In the genomic region with DNA sequence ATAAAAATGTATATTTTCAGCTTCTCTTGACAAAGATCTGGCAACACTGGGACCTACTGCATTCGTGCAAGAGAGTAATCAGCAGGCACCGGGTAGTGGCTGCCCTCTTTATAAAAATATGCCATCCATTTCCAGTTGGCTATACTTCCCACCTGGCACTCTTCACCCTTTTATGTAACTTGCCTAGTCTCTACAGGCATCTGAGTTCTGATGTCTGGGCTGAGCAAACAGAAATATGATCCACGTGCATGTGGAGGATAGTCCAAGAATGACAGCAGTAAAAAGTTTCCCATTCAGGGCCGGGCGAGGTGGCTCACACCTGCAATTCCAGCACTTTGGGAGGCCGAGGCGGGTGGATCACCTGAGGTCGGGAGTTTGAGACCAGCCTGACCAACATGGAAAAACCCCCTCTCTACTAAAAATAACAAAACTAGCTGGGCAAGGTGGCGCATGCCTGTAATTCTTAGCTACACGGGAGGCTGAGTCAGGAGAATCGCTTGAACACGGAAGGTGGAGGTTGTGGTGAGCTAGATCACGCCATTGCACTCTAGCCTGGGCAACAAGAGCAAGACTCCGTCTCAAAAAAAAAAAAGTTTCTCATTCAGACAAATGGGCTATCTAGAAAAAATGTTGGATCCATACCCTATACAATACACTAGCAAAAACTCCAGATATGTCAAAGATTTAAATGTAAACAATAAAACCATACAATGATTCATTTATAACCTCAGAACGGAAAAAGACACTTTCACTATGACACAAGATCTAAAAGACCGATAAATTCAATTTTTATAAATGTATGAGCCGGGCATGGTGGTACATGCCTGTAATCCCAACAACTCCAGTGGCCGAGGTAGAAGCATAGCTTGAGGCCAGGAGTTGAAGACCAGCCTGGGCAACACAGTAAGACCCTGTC, we compare ENCODE assay signal across 11 cellular contexts. TPM values are rescaled to one million over a fixed set of nuclear protein-coding genes. Genes with fewer than 3 reads are reported as not detected.
DNase-seq lines count a peak whose midpoint lies in the region; ATAC-seq, FAIRE-seq and TF ChIP-seq lines count a peak whose summit lies in the region.
"Had no signal": no experiment of that assay in that cellular context is flagged by ENCODE, and none has a peak within 500 bp of the region (broad histone marks: within the 10 kb centered on the region; RNA-seq: fewer than 3 reads in every experiment).

No MANE protein-coding gene starts in this region.

- no peak overlapping the region for H3K4me3 ChIP-seq in Caco-2 (ENCODE audit: low read depth, low read length)

- peak; percentile 57 for DNase-seq in activated CD8-positive, alpha-beta memory T cell treated with anti-CD3 and anti-CD28 coated beads, Interleukin-2, amount 10 ng/mL, durations not matched to agents 7 days and 5 days
- DNase-seq in activated CD8-positive, alpha-beta memory T cell treated with anti-CD3 and anti-CD28 coated beads, Interleukin-2, amount 50 U/mL, for 48 hours: no peak
- DNase-seq in NCI-H2171 (lab: John Stamatoyannopoulos, UW) (peak; percentile 57), Caco-2 (no peak), NCI-H1048 (lab: John Stamatoyannopoulos, UW) (no peak), GM12892 (ENCODE audit: insufficient read length) (no peak)
- no peak for DNase-seq in activated naive CD4-positive, alpha-beta T cell treated with anti-CD3 and anti-CD28 coated beads, Interleukin-2, amount 50 U/mL, for 72 hours (ENCODE audit: low spot score in 2 of 2)
- peak; percentile 7 to 14 for DNase-seq in stimulated activated CD4-positive, alpha-beta T cell treated with anti-CD3 and anti-CD28 coated beads, Interleukin-15, amount 100 ng/mL, for 48 hours (ENCODE audit: low read depth in 2 of 2)
- DNase-seq: heart left ventricle had no signal

- POLR2A ChIA-PET in Caco-2 (lab: Charles Lee): no interaction called here

- H3K27me3 Mint-ChIP-seq in activated CD8-positive, alpha-beta memory T cell treated with anti-CD3 and anti-CD28 coated beads, Interleukin-2, amount 10 ng/mL, durations not matched to agents 7 days and 5 days: peaks cover 16% of the 10 kb centered on the region
- H3K27me3 Mint-ChIP-seq in Caco-2 (ENCODE audit: insufficient read depth, unreplicated experiment): no peaks in the 10 kb centered on the region
- H3K27me3 Mint-ChIP-seq: dendritic cell treated with granulocyte-macrophage colony-stimulating factor and Interleukin-4, amounts not matched to agents 40 ng/mL and 50 ng/mL, for 4 days had no signal

- H3K9me3 Mint-ChIP-seq in activated CD8-positive, alpha-beta memory T cell treated with anti-CD3 and anti-CD28 coated beads, Interleukin-2, amount 10 ng/mL, durations not matched to agents 7 days and 5 days (ENCODE audit: low read depth): peaks cover 9% of the 10 kb centered on the region
- H3K9me3 Mint-ChIP-seq in activated naive CD4-positive, alpha-beta T cell treated with anti-CD3 and anti-CD28 coated beads, Interleukin-2, amount 50 U/mL, for 72 hours: peaks cover 0 to 4% of the 10 kb centered on the region in 2 donors
- no peaks in the 10 kb centered on the region for H3K9me3 Mint-ChIP-seq in Caco-2 (ENCODE audit: unreplicated experiment)
- H3K9me3 Mint-ChIP-seq: dendritic cell treated with granulocyte-macrophage colony-stimulating factor and Interleukin-4, amounts not matched to agents 40 ng/mL and 50 ng/mL, for 4 days had no signal

- CTCF ChIA-PET in activated CD8-positive, alpha-beta memory T cell treated with anti-CD3 and anti-CD28 coated beads, Interleukin-2, amount 10 ng/mL, durations not matched to agents 7 days and 5 days (lab: Charles Lee): interaction anchor here (0.6 to 1.4 kb wide), 5 partner anchors 12 to 87 kb away, joined by 3 to 5 read pairs (median 3); no protein-coding TSS in a partner anchor
- CTCF ChIA-PET in Caco-2 (lab: Charles Lee): no interaction called here

- H3K36me3 Mint-ChIP-seq in activated CD8-positive, alpha-beta memory T cell treated with anti-CD3 and anti-CD28 coated beads, Interleukin-2, amount 10 ng/mL, durations not matched to agents 7 days and 5 days: peaks cover 27% of the 10 kb centered on the region
- peaks cover 7 to 20% of the 10 kb centered on the region in 2 donors for H3K36me3 Mint-ChIP-seq in activated naive CD4-positive, alpha-beta T cell treated with anti-CD3 and anti-CD28 coated beads, Interleukin-2, amount 50 U/mL, for 72 hours
- H3K36me3 Mint-ChIP-seq in Caco-2 (ENCODE audit: insufficient read depth, unreplicated experiment): peaks cover 5% of the 10 kb centered on the region

- TF ChIP-seq POLR2A in GM12892 (IDR thresholded peaks at IDR 0.05; ENCODE audit: low read depth, low read length): no peak

- peak overlapping the region; percentile 53 for H3K4me3 Mint-ChIP-seq in activated CD8-positive, alpha-beta memory T cell treated with anti-CD3 and anti-CD28 coated beads, Interleukin-2, amount 10 ng/mL, durations not matched to agents 7 days and 5 days
- H3K4me3 Mint-ChIP-seq in Caco-2 (ENCODE audit: unreplicated experiment): no peak overlapping the region
- H3K4me3 Mint-ChIP-seq: dendritic cell treated with granulocyte-macrophage colony-stimulating factor and Interleukin-4, amounts not matched to agents 40 ng/mL and 50 ng/mL, for 4 days had no signal

- BruUV-seq in Caco-2 (replicated peaks; lab: Mats Ljungman, UMichigan): no TSS peak

- peaks cover 40% of the 10 kb centered on the region for H3K4me1 Mint-ChIP-seq in activated CD8-positive, alpha-beta memory T cell treated with anti-CD3 and anti-CD28 coated beads, Interleukin-2, amount 10 ng/mL, durations not matched to agents 7 days and 5 days
- H3K4me1 Mint-ChIP-seq in Caco-2 (ENCODE audit: low read depth, unreplicated experiment): no peaks in the 10 kb centered on the region

- ATAC-seq in activated CD8-positive, alpha-beta memory T cell treated with anti-CD3 and anti-CD28 coated beads, Interleukin-2, amount 10 ng/mL, durations not matched to agents 7 days and 5 days: peak; percentile 21
- peak; percentile 7 to 26 for ATAC-seq in activated naive CD4-positive, alpha-beta T cell treated with anti-CD3 and anti-CD28 coated beads, Interleukin-2, amount 50 U/mL, for 72 hours

- intact Hi-C loops in Caco-2 (cut with micrococcal nuclease; ENCODE audit: unreplicated experiment): loop anchor here (5.0 to 10.0 kb wide), 2 partner anchors 79 to 379 kb away; a partner anchor contains a TSS

- no peaks in the 10 kb centered on the region for H3K36me3 ChIP-seq in Caco-2 (ENCODE audit: control insufficient read depth, insufficient read depth, low read length)
- H3K36me3 ChIP-seq: heart left ventricle had no signal

- H3K27ac Mint-ChIP-seq in activated CD8-positive, alpha-beta memory T cell treated with anti-CD3 and anti-CD28 coated beads, Interleukin-2, amount 10 ng/mL, durations not matched to agents 7 days and 5 days: peak overlapping the region; percentile 76
- H3K27ac Mint-ChIP-seq in activated naive CD4-positive, alpha-beta T cell treated with anti-CD3 and anti-CD28 coated beads, Interleukin-2, amount 50 U/mL, for 72 hours: peak overlapping the region; percentile 90 to 95
- H3K27ac Mint-ChIP-seq in Caco-2 (ENCODE audit: unreplicated experiment): no peak overlapping the region
- H3K27ac Mint-ChIP-seq: dendritic cell treated with granulocyte-macrophage colony-stimulating factor and Interleukin-4, amounts not matched to agents 40 ng/mL and 50 ng/mL, for 4 days had no signal

- peaks cover 6% of the 10 kb centered on the region; the same call in 1 of the 2 replicates for H3K4me1 ChIP-seq in Caco-2

- no peaks in the 10 kb centered on the region for H3K27me3 ChIP-seq in Caco-2 (replicated peaks; ENCODE audit: control insufficient read depth, insufficient read depth, low read length)
- H3K27me3 ChIP-seq: heart left ventricle had no signal

- no peak for FAIRE-seq in GM12892 (lab: Jason Lieb, UNC)
- FAIRE-seq: RCC 7860 had no signal

- TF ChIP-seq CTCF in Caco-2 (IDR thresholded peaks at IDR 0.05; ENCODE audit: insufficient read depth in 1 of 2, low read depth in 1 of 2, low read length in 1 of 2, severe bottlenecking in 1 of 2, unreplicated experiment in 1 of 2): no peak

- H3K9me3 ChIP-seq in Caco-2: 0 out of 2 replicates have a peak, but pooled peaks cover 6% of the 10 kb centered on the region
- H3K9me3 ChIP-seq: heart left ventricle had no signal

RNA-seq across cellular contexts. Expression of a gene that starts 2.2 kb away (rescaled TPM):
- total RNA-seq in activated CD8-positive, alpha-beta memory T cell treated with anti-CD3 and anti-CD28 coated beads, Interleukin-2, amount 10 ng/mL, durations not matched to agents 7 days and 5 days: 10 to 100 TPM; 18.0 to 19.7 TPM
- 10 to 100 TPM; 22.5 to 33.1 TPM for total RNA-seq in activated naive CD4-positive, alpha-beta T cell treated with anti-CD3 and anti-CD28 coated beads, Interleukin-2, amount 50 U/mL, for 72 hours
- 13.0 and 13.9 TPM in 2 replicates for total RNA-seq in Caco-2 (2022)
- polyA plus RNA-seq in GM12892 (2012; ENCODE audit: missing spikeins): 11.7 TPM

Comparison
In these comparisons a context has a peak if more than half of its experiments do, and no peak if none do; other contexts are left out.
1. DNase-seq: peak in activated CD8-positive, alpha-beta memory T cell treated with anti-CD3 and anti-CD28 coated beads, Interleukin-2, amount 10 ng/mL, durations not matched to agents 7 days and 5 days (single experiment), NCI-H2171 (single experiment) and stimulated activated CD4-positive, alpha-beta T cell treated with anti-CD3 and anti-CD28 coated beads, Interleukin-15, amount 100 ng/mL, for 48 hours (2 of 2); none in activated CD8-positive, alpha-beta memory T cell treated with anti-CD3 and anti-CD28 coated beads, Interleukin-2, amount 50 U/mL, for 48 hours (single experiment), activated naive CD4-positive, alpha-beta T cell treated with anti-CD3 and anti-CD28 coated beads, Interleukin-2, amount 50 U/mL, for 72 hours (0 of 2), Caco-2 (0 of 2), NCI-H1048 (single experiment) and GM12892 (single experiment).